10 cellular contexts compared by ENCODE assay signal in the genomic region with DNA sequence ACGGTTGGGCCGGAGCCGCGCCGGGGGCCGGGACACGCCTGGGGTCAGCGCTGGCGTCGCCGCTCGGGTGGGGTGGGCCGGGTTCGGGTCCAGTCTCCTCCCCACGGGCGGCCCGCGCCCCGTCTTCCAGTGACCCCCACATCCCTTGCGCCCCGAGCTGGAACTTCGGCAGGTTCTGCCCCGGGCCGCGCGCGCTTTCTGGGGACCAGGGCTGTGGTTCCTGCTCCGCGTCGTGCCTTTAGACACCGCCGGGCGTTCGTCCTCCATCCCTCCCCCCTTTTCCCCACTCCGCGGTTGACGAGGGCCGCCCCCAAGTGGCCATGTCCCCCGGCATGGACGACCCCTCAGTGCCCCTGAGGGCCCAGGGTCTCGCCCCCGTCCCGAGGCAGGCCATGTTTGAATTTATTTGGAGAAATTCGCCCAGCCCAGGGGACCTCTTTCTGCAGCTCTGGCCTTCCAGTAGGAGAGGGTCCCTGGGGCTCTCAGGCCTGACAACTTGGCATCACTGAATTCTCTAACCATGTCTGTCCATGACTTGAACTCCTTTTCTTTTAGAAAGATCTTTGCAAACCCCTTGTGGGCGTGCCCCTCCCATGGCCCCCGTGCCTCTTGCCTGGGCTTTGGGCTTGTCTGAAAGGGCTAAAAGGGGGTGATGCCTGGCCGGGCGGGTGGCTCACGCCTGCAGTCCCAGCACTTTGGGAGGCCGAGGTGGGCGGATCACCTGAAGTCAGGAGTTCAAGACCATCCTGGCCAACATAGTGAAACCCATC. TPM values are rescaled to one million over a fixed set of nuclear protein-coding genes. Genes with fewer than 3 reads are reported as not detected.
DNase-seq lines count a peak whose midpoint lies in the region; ATAC-seq and TF ChIP-seq lines count a peak whose summit lies in the region.
"Had no signal": no experiment of that assay in that cellular context is flagged by ENCODE, and none has a peak within 500 bp of the region (broad histone marks: within the 10 kb centered on the region; RNA-seq: fewer than 3 reads in every experiment).

No MANE protein-coding gene starts in this region.

- DNase-seq in adrenal gland (peak in 1 of 7 donors; percentile 43), SW480 (ENCODE audit: low spot score) (no peak), NCI-H510A treated with DMSO at 0.1 percent for 48 hours (lab: John Stamatoyannopoulos, UW) (no peak)
- DNase-seq: activated CD4-positive, alpha-beta memory T cell treated with anti-CD3 and anti-CD28 coated beads, Interleukin-2, amount 10 ng/mL, durations not matched to agents 7 days and 5 days had no signal

- H3K9me3 ChIP-seq in adrenal gland (replicated peaks in 1 of 3) (no peaks in the 10 kb centered on the region), iPS-18a (ENCODE audit: control insufficient read depth, low read depth, low read length) (no peaks in the 10 kb centered on the region)

- ATAC-seq in GM21737 (IDR thresholded peaks at IDR 0.05; ENCODE audit: unreplicated experiment) (no peak), HG03442 (IDR thresholded peaks at IDR 0.05; ENCODE audit: unreplicated experiment) (no peak)

- intact Hi-C loops in adrenal gland (cut with DNase I), result no loop called here

- H3K9ac ChIP-seq in iPS-18a (ENCODE audit: low read length), result no peak overlapping the region

- H3K36me3 ChIP-seq in adrenal gland (replicated peaks in 1 of 2) (no peaks in the 10 kb centered on the region), iPS-18a (ENCODE audit: control insufficient read depth, low read depth, low read length) (no peaks in the 10 kb centered on the region)

- TF ChIP-seq POLR2A in adrenal gland (IDR thresholded peaks at IDR 0.05), result no peak

- peak overlapping the region in 3 of 5 donors; percentile 36 to 100 (median 99) for H3K27ac ChIP-seq in adrenal gland
- no peak overlapping the region for H3K27ac ChIP-seq in iPS-18a (ENCODE audit: low read length)
- peak overlapping the region in 17 of 21 experiments; percentile 13 to 99 (median 62) for H3K27ac ChIP-seq in skin epidermis

- peak overlapping the region; percentile 11 for H3K4me3 ChIP-seq in GM12875 (ENCODE audit: low read depth, low read length)
- peak overlapping the region in 2 of 4 donors; percentile 29 to 72 for H3K4me3 ChIP-seq in adrenal gland
- H3K4me3 ChIP-seq in iPS-18a (ENCODE audit: low read length), result peak overlapping the region; percentile 46
- H3K4me3 ChIP-seq in skin epidermis, result peak overlapping the region; percentile 21 to 50 (median 36)

- H3K27me3 ChIP-seq in adrenal gland (no peaks in the 10 kb centered on the region), iPS-18a (ENCODE audit: control insufficient read depth, insufficient read depth, low read length) (peaks cover 25% of the 10 kb centered on the region)

- H3K4me1 ChIP-seq in adrenal gland (replicated peaks in 1 of 2) (peaks cover 41% of the 10 kb centered on the region in 2 donors), iPS-18a (ENCODE audit: control insufficient read depth, low read depth, low read length) (peaks cover 29% of the 10 kb centered on the region)

- 16 to 85% (median 20%) methylated on average over 8 to 48 of the region's 51 CpGs for WGBS in adrenal gland, 4 donors

- no peak for TF ChIP-seq CTCF in GM12875 (IDR thresholded peaks at IDR 0.05; ENCODE audit: borderline replicate concordance, insufficient read depth, low read depth, low read length)
- no peak for TF ChIP-seq CTCF in adrenal gland (IDR thresholded peaks at IDR 0.05)

RNA-seq across cellular contexts. Expression of a gene that starts 3.4 kb away (rescaled TPM):
- 1,000 to 10,000 TPM in 3 of 8 donors, 100 to 1,000 TPM in 5; 521 to 2,312 (median 919) TPM for total RNA-seq in adrenal gland
- 100 to 1,000 TPM; 258 to 312 (median 292) TPM for polyA plus RNA-seq in adrenal gland

RNA-seq across cellular contexts. Expression of a gene that starts 10.6 kb away (rescaled TPM):
- 100 to 1,000 TPM in 7 of 8 donors, 10 to 100 TPM in 1; 93.3 to 242 (median 223) TPM for total RNA-seq in adrenal gland
- 100 to 1,000 TPM in 2 of 3 donors, 10 to 100 TPM in 1; 80.5 to 192 (median 122) TPM for polyA plus RNA-seq in adrenal gland

RNA-seq across cellular contexts. Expression of a gene that starts 23.5 kb away (rescaled TPM):
- 100 to 1,000 TPM in 1 of 8 donors, 10 to 100 TPM in 7; 10.2 to 205 (median 27.0) TPM for total RNA-seq in adrenal gland
- polyA plus RNA-seq in adrenal gland, result 10 to 100 TPM in 2 of 3 donors, not detected in 1; 24.1 to 44.4 TPM
- total RNA-seq: M059J had no signal

RNA-seq across cellular contexts. Expression of a gene that starts 41.4 kb away (rescaled TPM):
- 10 to 100 TPM; 14.7 to 46.5 (median 32.2) TPM for total RNA-seq in adrenal gland
- polyA plus RNA-seq in adrenal gland, result 100 to 1,000 TPM in 2 of 3 donors, 10 to 100 TPM in 1; 12.3 to 129 (median 104) TPM
